In the genomic region with DNA sequence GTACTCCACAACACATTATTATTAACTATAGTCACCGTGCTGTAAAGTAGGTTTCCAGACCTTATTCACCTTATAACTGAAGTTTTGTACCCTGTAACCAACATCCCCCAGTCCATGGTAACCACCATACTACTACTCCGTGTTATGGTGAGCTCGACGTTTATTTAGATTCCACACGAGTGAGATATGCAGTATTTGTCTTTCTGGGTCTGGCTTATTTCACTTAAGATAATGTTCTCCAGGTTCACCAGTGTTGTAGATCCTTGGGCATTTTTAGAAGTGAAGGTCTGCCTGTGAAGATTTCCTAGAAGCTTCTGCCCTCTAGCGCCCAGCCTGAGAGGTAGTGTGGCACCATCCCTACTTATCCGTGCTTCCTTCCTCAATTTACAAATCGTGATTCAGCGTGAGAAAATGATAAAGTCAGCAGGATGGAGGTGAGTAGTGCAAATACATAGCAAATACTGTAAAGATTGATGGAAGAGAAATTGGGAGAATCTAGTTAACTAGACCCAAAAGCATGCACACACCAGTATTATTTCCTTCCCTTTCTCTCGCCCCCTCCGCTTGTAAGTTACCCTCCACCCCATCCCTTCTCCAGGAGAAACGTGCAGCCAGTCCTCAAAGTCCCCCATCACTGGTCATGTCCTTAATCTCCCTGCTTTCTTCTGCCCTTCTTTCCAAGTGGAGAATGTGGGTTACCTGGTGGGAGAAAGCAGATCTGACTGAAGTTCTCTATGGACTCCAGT, we compare ENCODE assay signal across 8 cellular contexts. TPM values are rescaled to one million over a fixed set of nuclear protein-coding genes. Genes with fewer than 3 reads are reported as not detected.
DNase-seq lines count a peak whose midpoint lies in the region; ATAC-seq and TF ChIP-seq lines count a peak whose summit lies in the region.

No MANE protein-coding gene starts in this region.

- no peak overlapping the region for H3K4me3 Mint-ChIP-seq in memory B cell

- 26% methylated on average over 12 of the region's 12 CpGs for WGBS in suprapubic skin

- peak; percentile 72 for TF ChIP-seq CTCF in GM12872 (IDR thresholded peaks at IDR 0.05; ENCODE audit: insufficient read depth, low read depth, low read length)
- TF ChIP-seq CTCF in suprapubic skin (IDR thresholded peaks at IDR 0.05), result peak; percentile 53 to 57

- peak; percentile 65 for ATAC-seq in memory B cell (ENCODE audit: low read depth)
- no peak for ATAC-seq in HG02884 (IDR thresholded peaks at IDR 0.05; ENCODE audit: unreplicated experiment)

- H3K27me3 Mint-ChIP-seq in memory B cell, result no peaks in the 10 kb centered on the region

- DNase-seq in ACHN, result peak; percentile 71
- peak; percentile 49 for DNase-seq in LoVo (ENCODE audit: low spot score)
- peak in 3 of 5 donors; percentile 6 to 56 (median 23) for DNase-seq in T-helper 1 cell
- DNase-seq in dermis blood vessel endothelial cell, result peak; percentile 88
- DNase-seq in memory B cell (ENCODE audit: low spot score in 2 of 2), result peak in 1 of 2 donors; percentile 11
- DNase-seq in suprapubic skin (ENCODE audit: low spot score in 2 of 2), result no peak

- H3K4me1 ChIP-seq in suprapubic skin, result peaks cover 3% of the 10 kb centered on the region

- no peak for TF ChIP-seq POLR2A in suprapubic skin (IDR thresholded peaks at IDR 0.05)

- no peaks in the 10 kb centered on the region for H3K27me3 ChIP-seq in suprapubic skin

- H3K36me3 Mint-ChIP-seq in memory B cell, result peaks cover 7% of the 10 kb centered on the region

- no peak overlapping the region for H3K4me3 ChIP-seq in suprapubic skin

- no peaks in the 10 kb centered on the region for H3K9me3 Mint-ChIP-seq in memory B cell

- no peak for TF ChIP-seq EP300 in suprapubic skin (IDR thresholded peaks at IDR 0.05)

- no peaks in the 10 kb centered on the region for H3K9me3 ChIP-seq in suprapubic skin

- H3K36me3 ChIP-seq in suprapubic skin, result no peaks in the 10 kb centered on the region

- H3K27ac ChIP-seq in suprapubic skin, result no peak overlapping the region

- H3K27ac Mint-ChIP-seq in memory B cell, result no peak overlapping the region

- H3K4me1 Mint-ChIP-seq in memory B cell, result peaks cover 10% of the 10 kb centered on the region

- in situ Hi-C loops in ACHN (cut with HindIII; ENCODE audit: low pct_ligation_motif_present, low pct_unique_long_range_greater_than_20kb, low sequenced_read_pairs), result no loop called here

RNA-seq across cellular contexts. Expression of gene DISC1, which starts 36.0 kb away (rescaled TPM):
- 9.9 and 19.9 TPM in 2 replicates for total RNA-seq in dermis blood vessel endothelial cell
- total RNA-seq in suprapubic skin, result 1 to 10 TPM; 3.0 to 8.4 (median 5.2) TPM

Comparison
In these comparisons a context has a peak if more than half of its experiments do, and no peak if none do; other contexts are left out.
1. DNase-seq: peak in ACHN (single experiment), LoVo (single experiment), T-helper 1 cell (3 of 5) and dermis blood vessel endothelial cell (single experiment); none in suprapubic skin (0 of 2).